Comparison of ENCODE assay signal across 19 cellular contexts in genomic region chr15:81014446-81015093, GRCh38.
"Had no signal": no experiment of that assay in that cellular context is flagged by ENCODE, and none has a peak within 500 bp of the region (broad histone marks: within the 10 kb centered on the region; RNA-seq: fewer than 3 reads in every experiment).

No MANE protein-coding gene starts in this region.

- H3K4me3 ChIP-seq: gastroesophageal sphincter, pancreas, suprapubic skin, tibial nerve had no signal

- H3K4me3 Mint-ChIP-seq: activated CD4-positive, alpha-beta memory T cell treated with anti-CD3 and anti-CD28 coated beads, Interleukin-2, amount 10 ng/mL, durations not matched to agents 7 days and 5 days; activated CD4-positive, alpha-beta T cell treated with anti-CD3 and anti-CD28 coated beads, Interleukin-2, amount 10 ng/mL, durations not matched to agents 24 days and 14 days; activated naive CD4-positive, alpha-beta T cell treated with anti-CD3 and anti-CD28 coated beads for 36 hours; activated naive CD8-positive, alpha-beta T cell treated with anti-CD3 and anti-CD28 coated beads, Interleukin-2, amount 10 ng/mL, durations not matched to agents 7 days and 5 days; activated T-cell treated with anti-CD3 and anti-CD28 coated beads, Interleukin-2, amount 50 U/mL, for 72 hours; natural killer cell treated with Interleukin-12 subunit alpha and Interleukin-12 subunit beta and Interleukin-15 and Interleukin-18, amount 100 ng/mL, for 72 hours; stimulated activated naive CD8-positive, alpha-beta T cell treated with anti-CD3 and anti-CD28 coated beads, Interleukin-15, Interleukin-2, amounts not matched to agents 100 ng/mL and 50 ng/mL, for 24 hours had no signal

- H3K9me3 Mint-ChIP-seq: activated CD4-positive, alpha-beta memory T cell treated with anti-CD3 and anti-CD28 coated beads, Interleukin-2, amount 10 ng/mL, durations not matched to agents 7 days and 5 days; activated CD4-positive, alpha-beta T cell treated with anti-CD3 and anti-CD28 coated beads, Interleukin-2, amount 10 ng/mL, durations not matched to agents 24 days and 14 days; activated naive CD4-positive, alpha-beta T cell treated with anti-CD3 and anti-CD28 coated beads for 36 hours; activated naive CD8-positive, alpha-beta T cell treated with anti-CD3 and anti-CD28 coated beads, Interleukin-2, amount 10 ng/mL, durations not matched to agents 7 days and 5 days; activated T-cell treated with anti-CD3 and anti-CD28 coated beads, Interleukin-2, amount 50 U/mL, for 72 hours; natural killer cell treated with Interleukin-12 subunit alpha and Interleukin-12 subunit beta and Interleukin-15 and Interleukin-18, amount 100 ng/mL, for 72 hours; stimulated activated naive CD8-positive, alpha-beta T cell treated with anti-CD3 and anti-CD28 coated beads, Interleukin-15, Interleukin-2, amounts not matched to agents 100 ng/mL and 50 ng/mL, for 24 hours had no signal

- H3K27me3 Mint-ChIP-seq: activated CD4-positive, alpha-beta memory T cell treated with anti-CD3 and anti-CD28 coated beads, Interleukin-2, amount 10 ng/mL, durations not matched to agents 7 days and 5 days; activated CD4-positive, alpha-beta T cell treated with anti-CD3 and anti-CD28 coated beads, Interleukin-2, amount 10 ng/mL, durations not matched to agents 24 days and 14 days; natural killer cell treated with Interleukin-12 subunit alpha and Interleukin-12 subunit beta and Interleukin-15 and Interleukin-18, amount 100 ng/mL, for 72 hours; stimulated activated naive CD8-positive, alpha-beta T cell treated with anti-CD3 and anti-CD28 coated beads, Interleukin-15, Interleukin-2, amounts not matched to agents 100 ng/mL and 50 ng/mL, for 24 hours had no signal

- H3K9me3 ChIP-seq: gastroesophageal sphincter, pancreas, suprapubic skin, tibial nerve had no signal

- H3K36me3 ChIP-seq: gastroesophageal sphincter, pancreas, suprapubic skin, tibial nerve had no signal

- H3K4me1 ChIP-seq: pancreas had no signal

- H3K36me3 Mint-ChIP-seq: natural killer cell treated with Interleukin-12 subunit alpha and Interleukin-12 subunit beta and Interleukin-15 and Interleukin-18, amount 100 ng/mL, for 72 hours had no signal

- ATAC-seq: activated CD4-positive, CD25-positive, alpha-beta regulatory T cell treated with anti-CD3 and anti-CD28 coated beads, Interleukin-2, amount 50 U/mL, for 24 hours; activated T-cell treated with anti-CD3 and anti-CD28 coated beads, Interleukin-2, amount 50 U/mL, for 72 hours; esophagus mucosa; gastroesophageal sphincter; natural killer cell treated with Interleukin-12 subunit alpha and Interleukin-12 subunit beta and Interleukin-15 and Interleukin-18, amount 100 ng/mL, for 72 hours; pancreas had no signal

- H3K27ac ChIP-seq: pancreas, VCaP had no signal

- H3K27ac Mint-ChIP-seq: activated CD4-positive, alpha-beta memory T cell treated with anti-CD3 and anti-CD28 coated beads, Interleukin-2, amount 10 ng/mL, durations not matched to agents 7 days and 5 days; activated CD4-positive, alpha-beta T cell treated with anti-CD3 and anti-CD28 coated beads, Interleukin-2, amount 10 ng/mL, durations not matched to agents 24 days and 14 days; activated naive CD4-positive, alpha-beta T cell treated with anti-CD3 and anti-CD28 coated beads for 36 hours; activated naive CD8-positive, alpha-beta T cell treated with anti-CD3 and anti-CD28 coated beads, Interleukin-2, amount 10 ng/mL, durations not matched to agents 7 days and 5 days; stimulated activated naive CD8-positive, alpha-beta T cell treated with anti-CD3 and anti-CD28 coated beads, Interleukin-15, Interleukin-2, amounts not matched to agents 100 ng/mL and 50 ng/mL, for 24 hours had no signal

- DNase-seq: activated CD4-positive, alpha-beta memory T cell treated with anti-CD3 and anti-CD28 coated beads, Interleukin-2, amount 10 ng/mL, durations not matched to agents 7 days and 5 days; activated CD4-positive, alpha-beta T cell treated with anti-CD3 and anti-CD28 coated beads, Interleukin-2, amount 10 ng/mL, durations not matched to agents 24 days and 14 days; activated effector memory CD4-positive, alpha-beta T cell treated with Interleukin-2 at 50 U/mL for 16 hours; activated naive CD4-positive, alpha-beta T cell treated with anti-CD3 and anti-CD28 coated beads for 36 hours; activated naive CD8-positive, alpha-beta T cell treated with anti-CD3 and anti-CD28 coated beads, Interleukin-2, amount 10 ng/mL, durations not matched to agents 7 days and 5 days; activated T-cell treated with anti-CD3 and anti-CD28 coated beads, Interleukin-2, amount 50 U/mL, for 72 hours; dermis blood vessel endothelial cell; effector memory CD4-positive, alpha-beta T cell; pancreas; stimulated activated CD4-positive, alpha-beta T cell treated with anti-CD3 and anti-CD28 coated beads, Interleukin-12 subunit alpha, Interleukin-12 subunit beta, amount 100 ng/mL, for 4 hours; stimulated activated CD4-positive, alpha-beta T cell treated with anti-CD3 and anti-CD28 coated beads, Interleukin-4, amount 100 ng/mL, for 4 hours had no signal

- H3K27me3 ChIP-seq: gastroesophageal sphincter, pancreas, suprapubic skin, tibial nerve had no signal
